Comparison of ENCODE assay signal across 13 cellular contexts in genomic region chr6:148382856-148383255, GRCh38. TPM values are rescaled to one million over a fixed set of nuclear protein-coding genes. Genes with fewer than 3 reads are reported as not detected.
"Had no signal": no experiment of that assay in that cellular context is flagged by ENCODE, and none has a peak within 500 bp of the region (broad histone marks: within the 10 kb centered on the region; RNA-seq: fewer than 3 reads in every experiment).

No MANE protein-coding gene starts in this region.

- H3K4me1 Mint-ChIP-seq: T-cell had no signal

- H3K36me3 ChIP-seq: SJSA1, upper lobe of right lung had no signal

- H3K4me3 Mint-ChIP-seq: activated CD8-positive, alpha-beta T cell treated with anti-CD3 and anti-CD28 coated beads, Interleukin-2, amount 10 ng/mL, durations not matched to agents 7 days and 5 days; activated T-helper 1 cell treated with anti-CD3 and anti-CD28 coated beads, Interleukin-12 subunit alpha, Interleukin-12 subunit beta, Interleukin-2, Interleukin-4 antibody, amounts not matched to agents 30 ng/mL and 10 ng/mL and 1 ng/mL, durations not matched to agents 14 hours and 24 hours and 36 hours; T-cell had no signal

- H3K27ac Mint-ChIP-seq: activated CD8-positive, alpha-beta T cell treated with anti-CD3 and anti-CD28 coated beads, Interleukin-2, amount 10 ng/mL, durations not matched to agents 7 days and 5 days; activated T-helper 1 cell treated with anti-CD3 and anti-CD28 coated beads, Interleukin-12 subunit alpha, Interleukin-12 subunit beta, Interleukin-2, Interleukin-4 antibody, amounts not matched to agents 30 ng/mL and 10 ng/mL and 1 ng/mL, durations not matched to agents 14 hours and 24 hours and 36 hours; T-cell had no signal

- H3K27ac ChIP-seq: SJSA1, upper lobe of right lung had no signal

- H3K36me3 Mint-ChIP-seq: T-cell had no signal

- ATAC-seq: activated CD8-positive, alpha-beta T cell treated with anti-CD3 and anti-CD28 coated beads, Interleukin-2, amount 10 ng/mL, durations not matched to agents 7 days and 5 days; body of pancreas; left lobe of liver; stimulated activated naive CD8-positive, alpha-beta T cell treated with anti-CD3 and anti-CD28 coated beads, Interleukin-15, Interleukin-2, amounts not matched to agents 100 U/mL and 50 U/mL, for 24 hours; T-cell; upper lobe of right lung had no signal

- H3K9me3 Mint-ChIP-seq: activated T-helper 1 cell treated with anti-CD3 and anti-CD28 coated beads, Interleukin-12 subunit alpha, Interleukin-12 subunit beta, Interleukin-2, Interleukin-4 antibody, amounts not matched to agents 30 ng/mL and 10 ng/mL and 1 ng/mL, durations not matched to agents 14 hours and 24 hours and 36 hours had no signal

- DNase-seq: activated CD4-positive, alpha-beta T cell treated with anti-CD3 and anti-CD28 coated beads for 48 hours; activated CD8-positive, alpha-beta T cell treated with anti-CD3 and anti-CD28 coated beads, Interleukin-2, amount 10 ng/mL, durations not matched to agents 7 days and 5 days; activated naive CD4-positive, alpha-beta T cell treated with Interleukin-2 at 50 U/mL for 16 hours; body of pancreas; hippocampal formation; stimulated activated CD4-positive, alpha-beta T cell treated with anti-CD3 and anti-CD28 coated beads, Interleukin-2, amount 100 ng/mL, for 48 hours; stimulated activated naive CD8-positive, alpha-beta T cell treated with anti-CD3 and anti-CD28 coated beads, Interleukin-15, Interleukin-2, amounts not matched to agents 100 U/mL and 50 U/mL, for 24 hours; T-cell; T1000; upper lobe of right lung had no signal

- H3K4me1 ChIP-seq: body of pancreas, SJSA1 had no signal

- H3K4me3 ChIP-seq: body of pancreas, SJSA1, upper lobe of right lung had no signal

- H3K27me3 ChIP-seq: body of pancreas, SJSA1, upper lobe of right lung had no signal

- H3K9me3 ChIP-seq: body of pancreas, SJSA1, upper lobe of right lung had no signal

RNA-seq across cellular contexts. Expression of gene SASH1, which starts 40.2 kb away (rescaled TPM):
- total RNA-seq: activated CD8-positive, alpha-beta T cell treated with anti-CD3 and anti-CD28 coated beads, Interleukin-2, amount 10 ng/mL, durations not matched to agents 7 days and 5 days had no signal
